ENCODE assay signal across 8 cellular contexts in genomic region chr15:69161878-69162213, GRCh38. TPM values are rescaled to one million over a fixed set of nuclear protein-coding genes. Genes with fewer than 3 reads are reported as not detected.
DNase-seq lines count a peak whose midpoint lies in the region; ATAC-seq and TF ChIP-seq lines count a peak whose summit lies in the region.

No MANE protein-coding gene starts in this region.

- DNase-seq in GM13977 (ENCODE audit: low spot score) (peak; percentile 11), glutamatergic neuron (no peak), gastrocnemius medialis (no peak), anterior cingulate cortex (lab: John Stamatoyannopoulos, UW) (no peak)

- H3K9me3 ChIP-seq in gastrocnemius medialis, result no peaks in the 10 kb centered on the region

- H3K27me3 ChIP-seq in gastrocnemius medialis, result no peaks in the 10 kb centered on the region

- H3K27ac Mint-ChIP-seq in glutamatergic neuron (ENCODE audit: unreplicated experiment), result peak overlapping the region; percentile 73

- H3K36me3 ChIP-seq in gastrocnemius medialis, result no peaks in the 10 kb centered on the region

- H3K9me3 Mint-ChIP-seq in glutamatergic neuron (ENCODE audit: unreplicated experiment), result peaks cover 7% of the 10 kb centered on the region

- peaks cover 3% of the 10 kb centered on the region for H3K27me3 Mint-ChIP-seq in glutamatergic neuron (ENCODE audit: unreplicated experiment)

- TF ChIP-seq CTCF in GM13977 (IDR thresholded peaks at IDR 0.05; ENCODE audit: extremely low read depth, insufficient read depth, missing control alignments), result no peak
- TF ChIP-seq CTCF in WI38 (IDR thresholded peaks at IDR 0.05; ENCODE audit: low read depth, low read length), result 0 out of 2 replicates have a peak, but pooled peaks have one; percentile 12
- TF ChIP-seq CTCF in glutamatergic neuron (IDR thresholded peaks at IDR 0.05; ENCODE audit: partially characterized antibody, unreplicated experiment), result no peak
- TF ChIP-seq CTCF in gastrocnemius medialis (IDR thresholded peaks at IDR 0.05 in 4 of 5, conservative IDR thresholded peaks at IDR 0.05 in 1 of 5), result no peak

- no peaks in the 10 kb centered on the region for H3K36me3 Mint-ChIP-seq in glutamatergic neuron (ENCODE audit: unreplicated experiment)

- H3K4me3 ChIP-seq in WI38 (ENCODE audit: low read depth, low read length) (peak overlapping the region; percentile 94), gastrocnemius medialis (peak overlapping the region; percentile 79 to 98 (median 94))

- TF ChIP-seq POLR2A in gastrocnemius medialis (IDR thresholded peaks at IDR 0.05), result no peak

- peak overlapping the region; percentile 98 for H3K4me3 Mint-ChIP-seq in glutamatergic neuron (ENCODE audit: unreplicated experiment)

- in situ Hi-C loops in GM13977 (cut with MboI; ENCODE audit: low pct_unique_long_range_greater_than_20kb, low sequenced_read_pairs, unreplicated experiment), result no loop called here
- in situ Hi-C loops in gastrocnemius medialis (cut with MboI; ENCODE audit: low sequenced_read_pairs in 4 of 4), result no loop called here

- intact Hi-C loops in gastrocnemius medialis (cut with DNase I; ENCODE audit: low total_unique reads), result loop anchor here (2.0 to 5.0 kb wide), 3 partner anchors 60 to 103 kb away; no protein-coding TSS in a partner anchor

- H3K4me1 Mint-ChIP-seq in glutamatergic neuron (ENCODE audit: low read depth, unreplicated experiment), result peaks cover 13% of the 10 kb centered on the region

- H3K27ac ChIP-seq in gastrocnemius medialis, result no peak overlapping the region

- H3K4me1 ChIP-seq in gastrocnemius medialis, result peaks cover 6 to 8% of the 10 kb centered on the region in 2 donors

- no peak for ATAC-seq in gastrocnemius medialis
- no peak for ATAC-seq in HG02763 (IDR thresholded peaks at IDR 0.05; ENCODE audit: unreplicated experiment)
- no peak for ATAC-seq in HG03460 (IDR thresholded peaks at IDR 0.05; ENCODE audit: unreplicated experiment)
- ATAC-seq in GM18867 (IDR thresholded peaks at IDR 0.05; ENCODE audit: unreplicated experiment), result no peak

RNA-seq across cellular contexts. Expression of gene GLCE, which starts 1.4 kb away (rescaled TPM):
- 6.7 TPM for total RNA-seq in glutamatergic neuron (ENCODE audit: unreplicated experiment)
- total RNA-seq in gastrocnemius medialis, result 1 to 10 TPM; 4.8 to 6.6 (median 5.6) TPM
